In the genomic region with DNA sequence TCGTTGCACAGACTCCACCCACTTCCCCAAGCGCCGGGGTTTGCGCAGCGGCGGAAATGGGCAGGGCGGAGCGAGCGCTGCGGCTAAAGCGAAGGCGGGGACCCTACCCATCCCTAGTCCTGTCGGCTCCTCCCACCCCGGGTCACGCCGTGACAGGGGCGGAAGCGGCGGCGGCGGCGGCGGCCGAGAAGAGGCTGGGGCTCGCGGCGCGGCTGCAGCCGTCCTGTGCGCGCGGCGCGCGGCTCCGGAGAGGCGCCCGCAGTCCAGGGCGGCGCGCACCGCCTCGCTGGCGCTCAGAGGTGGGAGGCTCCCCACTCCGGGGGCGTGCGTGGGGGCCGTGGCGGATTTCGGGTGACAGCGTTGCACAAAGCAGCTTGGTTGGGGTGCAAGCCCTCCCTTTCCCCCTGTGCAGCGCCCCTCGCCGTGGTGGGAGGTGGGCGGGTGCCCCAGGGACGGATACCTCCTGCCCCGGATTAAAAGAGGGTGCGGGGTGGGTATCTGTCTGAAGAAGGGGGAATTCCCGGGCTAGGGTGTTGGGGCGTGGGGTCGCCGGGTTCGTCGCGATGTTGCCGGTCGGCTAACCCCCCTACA, we compare ENCODE assay signal across 8 cellular contexts. TPM values are rescaled to one million over a fixed set of nuclear protein-coding genes. Genes with fewer than 3 reads are reported as not detected.
DNase-seq lines count a peak whose midpoint lies in the region; ATAC-seq and TF ChIP-seq lines count a peak whose summit lies in the region.

TSS of gene KDM1B (plus strand) at position 150 of the 591 bp plus-strand sequence. CDS start 4,474 bp downstream, outside the sequence.

- no peaks in the 10 kb centered on the region for H3K27me3 Mint-ChIP-seq in Caco-2 (ENCODE audit: insufficient read depth, unreplicated experiment)

- H3K27me3 ChIP-seq in Caco-2 (replicated peaks; ENCODE audit: control insufficient read depth, insufficient read depth, low read length) (no peaks in the 10 kb centered on the region), NT2/D1 (ENCODE audit: insufficient read depth, insufficient read length) (no peaks in the 10 kb centered on the region), mucosa of rectum (ENCODE audit: control insufficient read depth in 2 of 2, insufficient read depth in 2 of 2, low read length in 2 of 2) (no peaks in the 10 kb centered on the region)

- peak within 1 kb of the TSS; percentile 99 for H3K27ac Mint-ChIP-seq in Caco-2 (ENCODE audit: unreplicated experiment)
- H3K27ac Mint-ChIP-seq in stimulated activated effector memory CD8-positive, alpha-beta T cell treated with anti-CD3 and anti-CD28 coated beads, Interleukin-12 subunit alpha, Interleukin-12 subunit beta, amount 100 ng/mL, for 72 hours: peak within 1 kb of the TSS; percentile 96

- intact Hi-C loops in Caco-2 (cut with micrococcal nuclease; ENCODE audit: unreplicated experiment): loop anchor here (5.0 kb wide), 2 partner anchors 87 to 107 kb away; partner anchors contain the start of gene DEK

- TF ChIP-seq CTCF in Caco-2 (IDR thresholded peaks at IDR 0.05; ENCODE audit: insufficient read depth in 1 of 2, low read depth in 1 of 2, low read length in 1 of 2, severe bottlenecking in 1 of 2, unreplicated experiment in 1 of 2): no peak

- no peaks in the 10 kb centered on the region for H3K4me1 Mint-ChIP-seq in Caco-2 (ENCODE audit: low read depth, unreplicated experiment)
- H3K4me1 Mint-ChIP-seq in stimulated activated effector memory CD8-positive, alpha-beta T cell treated with anti-CD3 and anti-CD28 coated beads, Interleukin-12 subunit alpha, Interleukin-12 subunit beta, amount 100 ng/mL, for 72 hours: peaks cover 24% of the 10 kb centered on the region

- no peaks in the 10 kb centered on the region for H3K4me1 ChIP-seq in Caco-2
- peaks cover 2% of the 10 kb centered on the region for H3K4me1 ChIP-seq in NT2/D1 (ENCODE audit: insufficient read depth, insufficient read length)
- peaks cover 9 to 10% of the 10 kb centered on the region in 2 donors for H3K4me1 ChIP-seq in mucosa of rectum (ENCODE audit: control insufficient read depth in 2 of 2, insufficient read depth in 2 of 2, low read length in 2 of 2)

- H3K36me3 ChIP-seq in Caco-2 (ENCODE audit: control insufficient read depth, insufficient read depth, low read length): no peaks in the 10 kb centered on the region
- peaks cover 4% of the 10 kb centered on the region for H3K36me3 ChIP-seq in NT2/D1 (ENCODE audit: insufficient read depth, insufficient read length, low read length)
- H3K36me3 ChIP-seq in mucosa of rectum (ENCODE audit: control insufficient read depth in 2 of 2, insufficient read depth in 2 of 2, low read length in 2 of 2): peaks cover 4 to 5% of the 10 kb centered on the region in 2 donors

- H3K9ac ChIP-seq in NT2/D1 (ENCODE audit: insufficient read length, low read depth): peak within 1 kb of the TSS; percentile 79
- H3K9ac ChIP-seq in mucosa of rectum (ENCODE audit: low read depth in 1 of 2, low read length in 2 of 2): peak within 1 kb of the TSS; percentile 96 to 99

- H3K9me3 ChIP-seq in Caco-2 (no peaks in the 10 kb centered on the region), NT2/D1 (ENCODE audit: insufficient read depth, low read length) (no peaks in the 10 kb centered on the region), mucosa of rectum (ENCODE audit: control insufficient read depth in 2 of 2, low read length in 2 of 2) (no peaks in the 10 kb centered on the region)

- peak; percentile 63 for TF ChIP-seq POLR2A in erythroblast (IDR thresholded peaks at IDR 0.05; ENCODE audit: low read length)

- CTCF ChIA-PET in Caco-2 (lab: Charles Lee): interaction anchor here (0.6 kb wide), 1 partner anchor 173 kb away, joined by 3 read pairs; no protein-coding TSS in a partner anchor

- peak within 1 kb of the TSS; percentile 99 for H3K4me3 Mint-ChIP-seq in Caco-2 (ENCODE audit: unreplicated experiment)
- H3K4me3 Mint-ChIP-seq in stimulated activated effector memory CD8-positive, alpha-beta T cell treated with anti-CD3 and anti-CD28 coated beads, Interleukin-12 subunit alpha, Interleukin-12 subunit beta, amount 100 ng/mL, for 72 hours: peak within 1 kb of the TSS; percentile 95

- peaks cover 12% of the 10 kb centered on the region for H3K36me3 Mint-ChIP-seq in Caco-2 (ENCODE audit: insufficient read depth, unreplicated experiment)
- peaks cover 20% of the 10 kb centered on the region for H3K36me3 Mint-ChIP-seq in stimulated activated effector memory CD8-positive, alpha-beta T cell treated with anti-CD3 and anti-CD28 coated beads, Interleukin-12 subunit alpha, Interleukin-12 subunit beta, amount 100 ng/mL, for 72 hours

- ATAC-seq in GM19468 (IDR thresholded peaks at IDR 0.05; ENCODE audit: extremely low read depth, unreplicated experiment): peak; percentile 88
- peak; percentile 93 for ATAC-seq in stimulated activated effector memory CD8-positive, alpha-beta T cell treated with anti-CD3 and anti-CD28 coated beads, Interleukin-12 subunit alpha, Interleukin-12 subunit beta, amount 100 ng/mL, for 72 hours

- peak within 1 kb of the TSS; percentile 98 for H3K4me3 ChIP-seq in Caco-2 (ENCODE audit: low read depth, low read length)
- H3K4me3 ChIP-seq in NT2/D1 (ENCODE audit: insufficient read length, low read depth): peak within 1 kb of the TSS; percentile 79
- peak within 1 kb of the TSS; percentile 95 to 98 for H3K4me3 ChIP-seq in mucosa of rectum (ENCODE audit: low read length in 2 of 2)

- peak within 1 kb of the TSS; percentile 92 to 97 for H3K27ac ChIP-seq in mucosa of rectum (ENCODE audit: low read depth in 2 of 2, low read length in 2 of 2)

- no peaks in the 10 kb centered on the region for H3K9me3 Mint-ChIP-seq in Caco-2 (ENCODE audit: unreplicated experiment)
- H3K9me3 Mint-ChIP-seq in stimulated activated effector memory CD8-positive, alpha-beta T cell treated with anti-CD3 and anti-CD28 coated beads, Interleukin-12 subunit alpha, Interleukin-12 subunit beta, amount 100 ng/mL, for 72 hours: no peaks in the 10 kb centered on the region

- DNase-seq in Caco-2 (peak; percentile 98), HS-5 (ENCODE audit: low read depth) (peak; percentile 83), NT2/D1 (ENCODE audit: low read depth, low spot score) (peak; percentile 93), activated T-cell treated with anti-CD3 and anti-CD28 coated beads for 24 hours (ENCODE audit: low read depth) (peak; percentile 98), erythroblast (lab: John Stamatoyannopoulos, UW) (peak in 1 of 2 experiments; percentile 98)
- peak; percentile 94 to 99 for DNase-seq in stimulated activated effector memory CD8-positive, alpha-beta T cell treated with anti-CD3 and anti-CD28 coated beads, Interleukin-12 subunit alpha, Interleukin-12 subunit beta, amount 100 ng/mL, for 72 hours (ENCODE audit: low spot score in 2 of 2)

- BruUV-seq in Caco-2 (replicated peaks; lab: Mats Ljungman, UMichigan): no TSS peak

- POLR2A ChIA-PET in Caco-2 (lab: Charles Lee): interaction anchor here (1.2 kb wide), 1 partner anchor 448 kb away, joined by 3 read pairs; the partner anchor contains the start of gene NUP153

RNA-seq across cellular contexts. Expression of gene KDM1B, which starts in this region (rescaled TPM):
- 9.5 and 10.6 TPM in 2 replicates for total RNA-seq in Caco-2 (2022)
